ENCODE assay signal across 16 cellular contexts in the genomic region with DNA sequence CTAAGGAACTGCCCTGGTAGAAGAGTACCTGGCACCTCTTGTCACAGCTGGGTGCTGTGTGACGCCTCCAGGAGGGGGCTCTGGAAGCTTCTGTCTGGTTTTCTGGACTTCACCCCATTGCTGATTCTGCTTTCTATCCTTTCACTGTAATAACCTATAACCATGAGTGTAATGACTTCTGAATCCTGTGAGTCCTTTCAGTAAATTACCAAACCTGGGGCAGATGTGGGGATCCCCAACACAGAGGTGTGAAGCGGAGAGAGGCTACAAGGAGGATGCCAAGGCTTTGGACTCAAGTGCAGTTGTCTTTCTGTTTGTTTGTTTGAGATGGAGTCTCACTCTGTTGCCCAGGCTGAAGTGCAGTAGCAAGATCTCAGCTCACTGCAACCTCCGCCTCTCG.
"Had no signal": no experiment of that assay in that cellular context is flagged by ENCODE, and none has a peak within 500 bp of the region (broad histone marks: within the 10 kb centered on the region; RNA-seq: fewer than 3 reads in every experiment).

No MANE protein-coding gene starts in this region.

- H3K4me3 ChIP-seq: ascending aorta, breast epithelium, heart left ventricle, neural progenitor cell, sigmoid colon, spleen, tibial nerve, vagina had no signal

- FAIRE-seq: frontal cortex had no signal

- H3K27ac ChIP-seq: ascending aorta, breast epithelium, epithelial cell of prostate, heart left ventricle, neural progenitor cell, spleen, tibial nerve, vagina had no signal

- H3K27me3 ChIP-seq: ascending aorta, breast epithelium, heart left ventricle, neural progenitor cell, sigmoid colon, spleen, tibial nerve, vagina had no signal

- H3K4me1 ChIP-seq: ascending aorta, breast epithelium had no signal

- H3K9me3 Mint-ChIP-seq: dendritic cell treated with granulocyte-macrophage colony-stimulating factor and Interleukin-4, amounts not matched to agents 40 ng/mL and 50 ng/mL, for 4 days; neural progenitor cell had no signal

- DNase-seq: activated CD4-positive, alpha-beta T cell treated with anti-CD3 and anti-CD28 coated beads, Interleukin-2, amount 50 U/mL, for 48 hours; activated CD8-positive, alpha-beta memory T cell treated with anti-CD3 and anti-CD28 coated beads, Interleukin-2, amount 50 U/mL, for 48 hours; heart left ventricle; mesendoderm; SHP77; sigmoid colon; spleen; stimulated activated CD4-positive, alpha-beta T cell treated with anti-CD3 and anti-CD28 coated beads, Interleukin-2, amount 100 ng/mL, for 24 hours had no signal

- H3K36me3 Mint-ChIP-seq: neural progenitor cell had no signal

- H3K4me3 Mint-ChIP-seq: dendritic cell treated with granulocyte-macrophage colony-stimulating factor and Interleukin-4, amounts not matched to agents 40 ng/mL and 50 ng/mL, for 4 days; neural progenitor cell had no signal

- H3K36me3 ChIP-seq: ascending aorta, breast epithelium, neural progenitor cell, sigmoid colon, vagina had no signal

- H3K27me3 Mint-ChIP-seq: dendritic cell treated with granulocyte-macrophage colony-stimulating factor and Interleukin-4, amounts not matched to agents 40 ng/mL and 50 ng/mL, for 4 days had no signal

- ATAC-seq: heart left ventricle had no signal

- H3K27ac Mint-ChIP-seq: dendritic cell treated with granulocyte-macrophage colony-stimulating factor and Interleukin-4, amounts not matched to agents 40 ng/mL and 50 ng/mL, for 4 days; neural progenitor cell had no signal

- H3K9me3 ChIP-seq: ascending aorta, breast epithelium, heart left ventricle, sigmoid colon, spleen, tibial nerve, vagina had no signal
